In genomic region chr15:34038404-34039179, GRCh38 we compare ENCODE assay signal across 8 cellular contexts. TPM values are rescaled to one million over a fixed set of nuclear protein-coding genes. Genes with fewer than 3 reads are reported as not detected.
A peak's percentile ranks its signal among the peaks of the same experiment; 100 is the strongest.
DNase-seq lines count a peak whose midpoint lies in the region; ATAC-seq and TF ChIP-seq lines count a peak whose summit lies in the region.

No MANE protein-coding gene starts in this region.

- DNase-seq in EH (ENCODE audit: low read depth) (peak; percentile 79), KBM-7 (peak; percentile 72), activated gamma-delta T cell treated with Interleukin-2 at 50 U/mL for 16 hours (peak; percentile 71), foreskin keratinocyte (peak in 1 of 2 donors; percentile 47)

- no peaks in the 10 kb centered on the region for H3K36me3 ChIP-seq in neuron (ENCODE audit: insufficient read depth, low read length)
- no peaks in the 10 kb centered on the region for H3K36me3 ChIP-seq in subcutaneous abdominal adipose tissue (ENCODE audit: control insufficient read depth in 5 of 5, insufficient read depth in 5 of 5, low read length in 5 of 5)

- in situ Hi-C loops in KBM-7 (cut with MboI; ENCODE audit: low pct_unique_long_range_greater_than_20kb, low sequenced_read_pairs) = no loop called here

- peak; percentile 8 for TF ChIP-seq CTCF in foreskin keratinocyte (conservative IDR thresholded peaks at IDR 0.05)

- H3K9me3 ChIP-seq in neuron (ENCODE audit: low read length) = no peaks in the 10 kb centered on the region
- H3K9me3 ChIP-seq in subcutaneous abdominal adipose tissue (ENCODE audit: control insufficient read depth in 5 of 5, low read length in 5 of 5) = no peaks in the 10 kb centered on the region

- TF ChIP-seq POLR2A in Raji (IDR thresholded peaks at IDR 0.05; ENCODE audit: insufficient read depth, low read depth, low read length) = peak; percentile 88

- H3K27ac ChIP-seq in foreskin keratinocyte (peak overlapping the region; percentile 75), subcutaneous abdominal adipose tissue (ENCODE audit: low read depth, low read length) (peak overlapping the region; percentile 85)

- H2AFZ ChIP-seq in neuron (ENCODE audit: low read depth, low read length) = peak overlapping the region; percentile 92

- ATAC-seq in GM21723 (IDR thresholded peaks at IDR 0.05; ENCODE audit: unreplicated experiment) = peak; percentile 68
- ATAC-seq in foreskin keratinocyte = peak; percentile 85

- H3K4me3 ChIP-seq in neuron (ENCODE audit: low read length) = peak overlapping the region; percentile 85
- H3K4me3 ChIP-seq in subcutaneous abdominal adipose tissue (ENCODE audit: low read depth in 1 of 5, low read length in 5 of 5) = peak overlapping the region; percentile 84 to 94 (median 93)

- H3K4me1 ChIP-seq in foreskin keratinocyte (peaks cover 6% of the 10 kb centered on the region), neuron (ENCODE audit: insufficient read depth, low read length) (peaks cover 10% of the 10 kb centered on the region), subcutaneous abdominal adipose tissue (ENCODE audit: control insufficient read depth in 5 of 5, insufficient read depth in 5 of 5, low read length in 5 of 5) (peaks cover 5 to 15% (median 12%) of the 10 kb centered on the region in 5 donors)

- H3K9ac ChIP-seq in subcutaneous abdominal adipose tissue (ENCODE audit: low read length in 5 of 5) = peak overlapping the region; percentile 71 to 93 (median 89)

- no peaks in the 10 kb centered on the region for H3K27me3 ChIP-seq in foreskin keratinocyte
- no peaks in the 10 kb centered on the region for H3K27me3 ChIP-seq in neuron (ENCODE audit: insufficient read depth, low read length)
- no peaks in the 10 kb centered on the region for H3K27me3 ChIP-seq in subcutaneous abdominal adipose tissue (ENCODE audit: control insufficient read depth in 5 of 5, insufficient read depth in 4 of 5, low read length in 5 of 5)

RNA-seq across cellular contexts. Expression of gene AVEN, which starts 0.4 kb away (rescaled TPM):
- total RNA-seq in foreskin keratinocyte = 20.2 and 21.4 TPM in 2 replicates
- 18.9 and 22.2 TPM in 2 replicates for polyA plus RNA-seq in foreskin keratinocyte
